Comparison of ENCODE assay signal across 7 cellular contexts in the genomic region with DNA sequence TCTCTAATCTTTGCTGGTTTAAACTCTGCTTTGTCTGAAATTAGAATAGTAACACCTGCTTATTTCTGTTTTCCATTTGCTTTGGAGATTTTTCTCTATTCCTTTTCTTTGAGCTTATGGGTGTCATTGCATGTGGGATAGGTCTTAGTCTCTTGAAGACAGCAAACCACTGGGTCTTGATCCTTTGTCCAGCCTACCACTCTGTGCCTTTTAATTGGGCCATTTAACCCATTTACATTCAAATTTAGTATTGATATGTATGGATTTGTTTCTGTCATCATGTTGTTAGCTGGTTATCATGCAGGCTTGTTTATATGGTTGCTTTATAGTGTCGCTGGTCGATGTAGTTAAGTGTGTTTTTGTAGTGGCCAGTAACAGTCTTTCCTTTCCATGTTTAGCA.
"Had no signal": no experiment of that assay in that cellular context is flagged by ENCODE, and none has a peak within 500 bp of the region (broad histone marks: within the 10 kb centered on the region; RNA-seq: fewer than 3 reads in every experiment).

No MANE protein-coding gene starts in this region.

- DNase-seq: GDM1, GF-D8 had no signal

- FAIRE-seq: G401.6, GM12891, GM12892, GM18507, GM19239 had no signal
